In the genomic region with DNA sequence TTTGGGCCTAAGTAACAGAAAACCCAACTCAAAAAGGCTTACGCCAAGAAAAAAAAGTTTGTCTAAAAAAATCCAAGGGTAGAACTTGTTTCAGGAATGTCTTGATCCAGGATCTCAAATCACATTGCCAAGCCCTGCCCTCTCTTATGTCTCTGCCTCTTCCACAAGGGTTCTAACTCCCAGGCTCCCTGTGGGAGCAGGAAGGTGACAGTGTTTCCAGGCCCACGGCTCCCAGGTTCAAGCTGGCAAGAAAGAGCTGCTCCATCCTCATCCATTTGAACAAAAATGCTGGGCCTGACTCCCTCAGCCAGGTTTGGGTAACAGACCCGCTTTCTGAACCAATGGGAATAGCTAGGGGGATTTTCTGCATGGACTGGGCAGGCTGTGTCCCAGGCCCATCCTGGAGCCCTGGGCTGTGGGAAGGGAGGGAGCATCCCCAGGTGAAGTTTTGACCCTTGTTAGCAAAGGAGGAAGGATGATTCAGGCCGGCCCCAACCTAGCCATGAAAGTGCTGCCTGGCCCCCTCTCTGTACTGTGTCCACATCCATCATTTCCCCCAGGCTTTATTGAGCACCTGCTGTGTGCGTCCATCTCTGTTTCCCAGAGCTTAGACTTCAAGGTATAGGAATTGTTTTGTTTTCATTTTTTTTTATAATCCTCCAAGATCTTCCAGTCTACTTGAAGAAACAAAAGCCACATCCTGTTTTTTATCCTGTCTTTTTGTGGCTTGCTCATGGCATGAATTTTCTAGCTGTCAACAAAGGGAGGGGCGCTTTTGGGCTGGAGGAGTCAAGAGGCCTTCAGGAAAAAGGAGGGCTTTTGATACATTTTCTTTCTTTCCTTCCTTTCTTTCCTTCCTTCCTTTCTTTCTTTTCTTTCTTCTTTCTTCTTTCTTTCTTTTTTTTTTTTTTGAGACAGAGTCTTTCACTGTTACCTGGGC, we compare ENCODE assay signal across 9 cellular contexts.
DNase-seq lines count a peak whose midpoint lies in the region; ATAC-seq and TF ChIP-seq lines count a peak whose summit lies in the region.
"Had no signal": no experiment of that assay in that cellular context is flagged by ENCODE, and none has a peak within 500 bp of the region (broad histone marks: within the 10 kb centered on the region; RNA-seq: fewer than 3 reads in every experiment).

No MANE protein-coding gene starts in this region.

- POLR2A ChIA-PET in OCI-LY7 (lab: Charles Lee), result interaction anchor here (0.7 kb wide), 1 partner anchor 209 kb away, joined by 4 read pairs; no protein-coding TSS in a partner anchor

- H3F3A ChIP-seq in GM23248 (ENCODE audit: insufficient read depth), result peaks cover 30% of the 10 kb centered on the region

- H4K20me1 ChIP-seq in GM23248 (ENCODE audit: insufficient read depth) (no peaks in the 10 kb centered on the region), OCI-LY7 (ENCODE audit: insufficient read depth, low read length) (no peaks in the 10 kb centered on the region)

- no peaks in the 10 kb centered on the region for H3K27me3 ChIP-seq in GM23248 (replicated peaks; ENCODE audit: insufficient read depth)
- no peaks in the 10 kb centered on the region for H3K27me3 ChIP-seq in SJSA1 (replicated peaks)
- H3K27me3 ChIP-seq: Peyer's patch had no signal

- no peaks in the 10 kb centered on the region for H3K79me2 ChIP-seq in GM23248 (ENCODE audit: insufficient read depth)
- no peaks in the 10 kb centered on the region for H3K79me2 ChIP-seq in OCI-LY7 (ENCODE audit: insufficient read depth, low read depth, low read length)

- H3K4me1 ChIP-seq in GM23248 (ENCODE audit: insufficient read depth) (peaks cover 28% of the 10 kb centered on the region), SJSA1 (replicated peaks) (peaks cover 35% of the 10 kb centered on the region), OCI-LY7 (ENCODE audit: insufficient read depth, low read length, poor library complexity, severe bottlenecking) (no peaks in the 10 kb centered on the region)

- H3K9me2 ChIP-seq in GM23248 (ENCODE audit: insufficient read depth), result no peaks in the 10 kb centered on the region
- H3K9me2 ChIP-seq in OCI-LY7 (ENCODE audit: insufficient read depth, low read length), result no peaks in the 10 kb centered on the region

- TF ChIP-seq CTCF in fibroblast of pulmonary artery (IDR thresholded peaks at IDR 0.05; ENCODE audit: low read length, missing control alignments) (no peak), OCI-LY7 (conservative IDR thresholded peaks at IDR 0.05; ENCODE audit: low read length) (no peak)

- in situ Hi-C loops in GM23248 (cut with MboI), result no loop called here

- CTCF ChIA-PET in OCI-LY7 (lab: Charles Lee; ENCODE audit: unreplicated experiment), result no interaction called here

- H3K9me3 ChIP-seq in GM23248 (ENCODE audit: low read depth) (no peaks in the 10 kb centered on the region), SJSA1 (replicated peaks) (no peaks in the 10 kb centered on the region), OCI-LY7 (ENCODE audit: low read length) (no peaks in the 10 kb centered on the region)
- H3K9me3 ChIP-seq: Peyer's patch had no signal

- H3K9ac ChIP-seq in GM23248, result peak overlapping the region; percentile 46

- H3K4me2 ChIP-seq in GM23248 (ENCODE audit: unreplicated experiment) (peak overlapping the region; percentile 4), OCI-LY7 (ENCODE audit: low read length) (no peak overlapping the region)

- H2AFZ ChIP-seq in GM23248 (peak overlapping the region; percentile 15), OCI-LY7 (ENCODE audit: low read length) (no peak overlapping the region)

- ATAC-seq in HG03521 (IDR thresholded peaks at IDR 0.05; ENCODE audit: unreplicated experiment), result no peak

- no peak overlapping the region for H3K4me3 ChIP-seq in GM23248
- no peak overlapping the region for H3K4me3 ChIP-seq in SJSA1
- no peak overlapping the region for H3K4me3 ChIP-seq in fibroblast of pulmonary artery (replicated peaks; ENCODE audit: low read depth, low read length)
- no peak overlapping the region for H3K4me3 ChIP-seq in skin epidermis
- no peak overlapping the region for H3K4me3 ChIP-seq in OCI-LY7 (ENCODE audit: low read depth, low read length, poor library complexity, severe bottlenecking)
- H3K4me3 ChIP-seq: Peyer's patch had no signal

- 71 to 75% methylated on average over 6 of the region's 6 CpGs for WGBS in GM23248 (ENCODE audit: low coverage in 1 of 2, low lambda C conversion rate in 2 of 2, missing lambda C conversion rate in 2 of 2), 2 experiments

- DNase-seq in GM23248 (peak; percentile 45), SJSA1 (ENCODE audit: low read depth in 1 of 2, low spot score in 2 of 2) (peak; percentile 68 to 82), fibroblast of pulmonary artery (ENCODE audit: low read depth) (peak; percentile 61), GOT3 (lab: John Stamatoyannopoulos, UW) (no peak), NOMO-1 treated with dmso at 0.1 percent for 144 hours (lab: John Stamatoyannopoulos, UW; ENCODE audit: unreplicated experiment) (no peak), OCI-LY7 (ENCODE audit: low spot score) (no peak)

- H3K36me3 ChIP-seq in GM23248 (ENCODE audit: low read depth), result no peaks in the 10 kb centered on the region
- H3K36me3 ChIP-seq in SJSA1, result no peaks in the 10 kb centered on the region
- no peaks in the 10 kb centered on the region for H3K36me3 ChIP-seq in OCI-LY7 (ENCODE audit: insufficient read depth, low read length)
- H3K36me3 ChIP-seq: Peyer's patch had no signal

- H3K27ac ChIP-seq in GM23248, result peak overlapping the region; percentile 93
- H3K27ac ChIP-seq in SJSA1, result peak overlapping the region; percentile 97
- peak overlapping the region in 17 of 21 experiments; percentile 17 to 80 (median 57) for H3K27ac ChIP-seq in skin epidermis
- H3K27ac ChIP-seq in OCI-LY7 (ENCODE audit: low read depth, low read length, poor library complexity, severe bottlenecking), result no peak overlapping the region

- intact Hi-C loops in OCI-LY7 (cut with micrococcal nuclease; ENCODE audit: unreplicated experiment), result no loop called here

- no TSS peak for BruUV-seq in OCI-LY7 (replicated peaks; lab: Mats Ljungman, UMichigan)

Comparison
In these comparisons a context has a peak if more than half of its experiments do, and no peak if none do; other contexts are left out.
1. DNase-seq: peak in GM23248 (single experiment), SJSA1 (2 of 2) and fibroblast of pulmonary artery (single experiment); none in GOT3 (single experiment), NOMO-1 treated with dmso at 0.1 percent for 144 hours (single experiment) and OCI-LY7 (single experiment).